In the genomic region with DNA sequence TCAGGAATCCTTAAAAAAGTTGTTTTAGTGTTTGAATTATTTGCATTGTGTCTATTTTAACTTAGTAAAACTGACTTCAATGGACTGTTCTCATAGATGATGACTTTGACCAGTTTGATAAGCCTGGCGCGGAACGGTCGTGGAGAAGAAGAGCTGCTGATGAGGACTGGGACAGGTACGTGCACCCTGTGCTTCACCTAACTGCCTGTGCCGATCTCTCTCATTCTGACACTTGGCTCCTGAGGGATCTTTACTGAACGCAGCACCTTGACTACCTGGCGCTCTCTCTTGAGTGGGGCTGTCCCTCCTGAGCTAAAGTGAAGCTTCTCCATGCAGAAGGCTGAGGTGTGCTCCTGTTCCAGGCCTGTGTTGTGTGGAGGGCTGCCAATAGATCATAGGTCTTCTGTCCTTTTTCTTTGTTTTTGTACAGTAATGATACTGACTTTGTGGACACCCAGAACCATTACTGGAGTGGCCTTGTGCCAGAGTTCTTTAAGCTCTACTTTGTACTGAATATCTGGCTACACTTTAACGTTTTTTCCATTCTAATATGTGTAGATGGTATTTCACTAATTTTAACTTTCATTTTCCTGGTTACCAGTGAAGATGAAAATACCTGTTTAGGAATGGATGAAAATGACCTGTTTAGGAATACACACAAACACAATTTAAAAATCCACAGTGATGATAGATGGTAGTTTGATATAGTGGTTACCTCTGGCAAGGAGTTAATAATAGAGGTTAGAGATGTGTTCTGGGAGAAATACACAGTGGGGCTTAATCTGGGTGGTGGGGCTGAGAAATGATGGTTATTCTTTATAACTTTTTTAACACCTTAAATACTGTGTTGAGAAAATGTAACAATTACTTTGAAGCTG, we compare ENCODE assay signal across 14 cellular contexts. TPM values are rescaled to one million over a fixed set of nuclear protein-coding genes. Genes with fewer than 3 reads are reported as not detected.
A peak's percentile ranks its signal among the peaks of the same experiment; 100 is the strongest.
DNase-seq lines count a peak whose midpoint lies in the region; ATAC-seq and TF ChIP-seq lines count a peak whose summit lies in the region.
"Had no signal": no experiment of that assay in that cellular context is flagged by ENCODE, and none has a peak within 500 bp of the region (broad histone marks: within the 10 kb centered on the region; RNA-seq: fewer than 3 reads in every experiment).

No MANE protein-coding gene starts in this region.

- no peaks in the 10 kb centered on the region for H3K9me3 Mint-ChIP-seq in CD14-positive monocyte
- no peaks in the 10 kb centered on the region for H3K9me3 Mint-ChIP-seq in H9
- H3K9me3 Mint-ChIP-seq in activated naive CD8-positive, alpha-beta T cell treated with anti-CD3 and anti-CD28 coated beads for 36 hours: no peaks in the 10 kb centered on the region
- H3K9me3 Mint-ChIP-seq: stimulated activated naive CD8-positive, alpha-beta T cell treated with anti-CD3 and anti-CD28 coated beads, Interleukin-15, amount 100 ng/mL, for 72 hours had no signal

- H3T11ph ChIP-seq in H9 (ENCODE audit: low read length): no peak overlapping the region

- H3K23me2 ChIP-seq in H9 (ENCODE audit: insufficient read length, low read depth, low read length, poor library complexity, severe bottlenecking): no peaks in the 10 kb centered on the region

- H2AFZ ChIP-seq in H9 (ENCODE audit: low read length) (no peak overlapping the region), mesenchymal stem cell (ENCODE audit: low read depth, low read length) (no peak overlapping the region)

- no peak for ATAC-seq in HG03354 (IDR thresholded peaks at IDR 0.05; ENCODE audit: poor library complexity, severe bottlenecking, unreplicated experiment)

- H2BK5ac ChIP-seq in H9 (ENCODE audit: insufficient read length, low read length): no peak overlapping the region
- no peak overlapping the region for H2BK5ac ChIP-seq in mesenchymal stem cell (ENCODE audit: low read depth, low read length, poor library complexity, severe bottlenecking)

- no peak overlapping the region for H2BK12ac ChIP-seq in H9 (ENCODE audit: insufficient read length, low read depth, low read length)
- H2BK12ac ChIP-seq in mesenchymal stem cell (ENCODE audit: low read length in 2 of 2): no peak overlapping the region

- no CpG with 5 or more reads among the region's 9 CpGs for WGBS in H9 (ENCODE audit: extremely low coverage, insufficient read length, low lambda C conversion rate)
- whole genome bisulfite sequencing in mesenchymal stem cell: 96% methylated on average over 8 of the region's 9 CpGs
- WGBS in prostate gland: 84% methylated on average over 9 of the region's 9 CpGs

- H2BK120ac ChIP-seq in H9 (ENCODE audit: low read depth, low read length, poor library complexity, severe bottlenecking) (no peak overlapping the region), mesenchymal stem cell (ENCODE audit: low read depth, low read length) (no peak overlapping the region)

- H3K4me2 ChIP-seq in H9 (ENCODE audit: insufficient read depth, insufficient read length, low read length) (no peak overlapping the region), mesenchymal stem cell (ENCODE audit: low read length, poor library complexity, severe bottlenecking) (no peak overlapping the region)
- H3K4me2 ChIP-seq: BLaER1, KMS-11 had no signal

- H3K4me3 Mint-ChIP-seq in CD14-positive monocyte (no peak overlapping the region), H9 (no peak overlapping the region)
- no peak overlapping the region for H3K4me3 Mint-ChIP-seq in activated naive CD8-positive, alpha-beta T cell treated with anti-CD3 and anti-CD28 coated beads for 36 hours
- H3K4me3 Mint-ChIP-seq: stimulated activated naive CD8-positive, alpha-beta T cell treated with anti-CD3 and anti-CD28 coated beads, Interleukin-15, amount 100 ng/mL, for 72 hours had no signal

- H3K9me3 ChIP-seq in H9 (ENCODE audit: control insufficient read depth, low read depth, low read length) (no peaks in the 10 kb centered on the region), mesenchymal stem cell (ENCODE audit: control insufficient read depth, low read length) (no peaks in the 10 kb centered on the region), prostate gland (no peaks in the 10 kb centered on the region)

- H3K18ac ChIP-seq in H9 (ENCODE audit: insufficient read length, low read depth, low read length) (no peak overlapping the region), mesenchymal stem cell (ENCODE audit: low read depth in 1 of 2, low read length in 2 of 2) (no peak overlapping the region)

- H3K14ac ChIP-seq in H9 (ENCODE audit: insufficient read depth, low read length): no peak overlapping the region; the same call in 1 of the 2 replicates
- H3K14ac ChIP-seq in mesenchymal stem cell (ENCODE audit: low read length in 2 of 2): no peak overlapping the region

- TF ChIP-seq CTCF in CD14-positive monocyte (IDR thresholded peaks at IDR 0.05) (no peak), H9 (conservative IDR thresholded peaks at IDR 0.05) (no peak), prostate gland (IDR thresholded peaks at IDR 0.05) (no peak)

- TF ChIP-seq POLR2A in prostate gland (IDR thresholded peaks at IDR 0.05): no peak

- H3K4ac ChIP-seq in H9 (ENCODE audit: low read depth, low read length) (no peak overlapping the region), mesenchymal stem cell (ENCODE audit: low read depth in 1 of 2, low read length in 2 of 2) (no peak overlapping the region)

- H3K79me2 ChIP-seq in H9 (ENCODE audit: insufficient read depth, low read length): peaks cover 37% of the 10 kb centered on the region; the same call in 1 of the 2 replicates

- H3K27ac Mint-ChIP-seq in CD14-positive monocyte (peak overlapping the region in 4 of 7 donors; percentile 2 to 70 (median 23)), H9 (peak overlapping the region in 2 of 3 experiments; percentile 13 to 35; a peak in 1 of 7 replicates)
- peak overlapping the region; percentile 43 for H3K27ac Mint-ChIP-seq in activated naive CD8-positive, alpha-beta T cell treated with anti-CD3 and anti-CD28 coated beads for 36 hours

- H3K4me3 ChIP-seq in mesenchymal stem cell (ENCODE audit: insufficient read depth in 1 of 2, low read depth in 1 of 2, low read length in 2 of 2): peak overlapping the region in 1 of 2 experiments; percentile 38
- H3K4me3 ChIP-seq in prostate gland: no peak overlapping the region
- H3K4me3 ChIP-seq: BLaER1 had no signal

- H3K4me1 ChIP-seq in H9 (ENCODE audit: insufficient read depth, low read length) (peaks cover 3% of the 10 kb centered on the region; the same call in 1 of the 2 replicates), mesenchymal stem cell (ENCODE audit: control insufficient read depth, insufficient read depth, low read depth, low read length) (peaks cover 15% of the 10 kb centered on the region), prostate gland (replicated peaks) (peaks cover under 1% of the 10 kb centered on the region)

- H4K8ac ChIP-seq in H9 (replicated peaks; ENCODE audit: insufficient read length, low read depth, low read length) (no peak overlapping the region), mesenchymal stem cell (ENCODE audit: low read length) (no peak overlapping the region)

- no peak overlapping the region for H3K27ac ChIP-seq in H9 (ENCODE audit: insufficient read length, low read depth, low read length)
- H3K27ac ChIP-seq in mesenchymal stem cell (ENCODE audit: low read length, poor library complexity, severe bottlenecking): peak overlapping the region; percentile 55
- no peak overlapping the region for H3K27ac ChIP-seq in prostate gland
- H3K27ac ChIP-seq: BLaER1, KMS-11 had no signal

- no peaks in the 10 kb centered on the region for H4K20me1 ChIP-seq in H9 (ENCODE audit: control insufficient read depth, insufficient read depth, insufficient read length)

- no peak overlapping the region for H2BK20ac ChIP-seq in H9 (ENCODE audit: low read depth, low read length, poor library complexity, severe bottlenecking)

- H3K23ac ChIP-seq in H9 (ENCODE audit: insufficient read length, low read depth, low read length): no peak overlapping the region
- H3K23ac ChIP-seq in mesenchymal stem cell (ENCODE audit: low read length in 2 of 2): no peak overlapping the region

- no peak overlapping the region for H4K5ac ChIP-seq in H9 (ENCODE audit: insufficient read length, low read depth, low read length)

- no peak overlapping the region for H3K56ac ChIP-seq in H9 (ENCODE audit: insufficient read length, low read depth, low read length)

- peaks cover 27% of the 10 kb centered on the region for H3K4me1 Mint-ChIP-seq in CD14-positive monocyte
- H3K4me1 Mint-ChIP-seq in H9: peaks cover 29 to 30% of the 10 kb centered on the region in 2 experiments
- peaks cover 73% of the 10 kb centered on the region for H3K4me1 Mint-ChIP-seq in activated naive CD8-positive, alpha-beta T cell treated with anti-CD3 and anti-CD28 coated beads for 36 hours

- H4K91ac ChIP-seq in H9 (ENCODE audit: insufficient read length, low read depth, low read length): no peak overlapping the region
- no peak overlapping the region for H4K91ac ChIP-seq in mesenchymal stem cell (ENCODE audit: low read length)

- peaks cover 34 to 45% of the 10 kb centered on the region in 2 donors for H3K36me3 Mint-ChIP-seq in CD14-positive monocyte
- H3K36me3 Mint-ChIP-seq in H9 (ENCODE audit: insufficient read depth in 1 of 3, low read depth in 3 of 3): peaks cover 5 to 14% (median 13%) of the 10 kb centered on the region in 3 experiments; a peak in 6 of 7 replicates
- peaks cover 21% of the 10 kb centered on the region for H3K36me3 Mint-ChIP-seq in activated naive CD8-positive, alpha-beta T cell treated with anti-CD3 and anti-CD28 coated beads for 36 hours

- H3K36me3 ChIP-seq in mesenchymal stem cell (ENCODE audit: control insufficient read depth in 1 of 2, insufficient read depth in 2 of 2, low read depth in 1 of 2, low read length in 2 of 2) (peaks cover 11 to 14% of the 10 kb centered on the region in 2 experiments), prostate gland (no peaks in the 10 kb centered on the region)

- H3K9ac ChIP-seq in H9 (ENCODE audit: extremely low read depth, insufficient read length, low read length) (no peak overlapping the region), mesenchymal stem cell (ENCODE audit: low read length) (peak overlapping the region; percentile 46)
- H3K9ac ChIP-seq: BLaER1, KMS-11 had no signal

- intact Hi-C loops in CD14-positive monocyte (cut with micrococcal nuclease) (no loop called here), prostate gland (cut with DNase I) (no loop called here)

- H3K27me3 ChIP-seq in H9 (ENCODE audit: insufficient read depth, low read length) (no peaks in the 10 kb centered on the region), mesenchymal stem cell (ENCODE audit: control insufficient read depth in 1 of 2, insufficient read depth in 1 of 2, low read length in 2 of 2) (no peaks in the 10 kb centered on the region), prostate gland (replicated peaks; ENCODE audit: insufficient read depth) (no peaks in the 10 kb centered on the region)
- H3K27me3 ChIP-seq: BLaER1 had no signal

- H3K27me3 Mint-ChIP-seq in CD14-positive monocyte (ENCODE audit: low read depth in 3 of 3) (no peaks in the 10 kb centered on the region), H9 (ENCODE audit: low read depth) (no peaks in the 10 kb centered on the region)
- no peaks in the 10 kb centered on the region for H3K27me3 Mint-ChIP-seq in activated naive CD8-positive, alpha-beta T cell treated with anti-CD3 and anti-CD28 coated beads for 36 hours
- H3K27me3 Mint-ChIP-seq: stimulated activated naive CD8-positive, alpha-beta T cell treated with anti-CD3 and anti-CD28 coated beads, Interleukin-15, amount 100 ng/mL, for 72 hours had no signal

- DNase-seq in CD14-positive monocyte (ENCODE audit: low spot score) (no peak), H9 (no peak), mesenchymal stem cell (no peak), NCI-H774 (lab: John Stamatoyannopoulos, UW) (no peak), prostate gland (ENCODE audit: low spot score) (no peak)
- no peak for DNase-seq in activated naive CD8-positive, alpha-beta T cell treated with anti-CD3 and anti-CD28 coated beads for 36 hours
- no peak for DNase-seq in stimulated activated CD4-positive, alpha-beta T cell treated with anti-CD3 and anti-CD28 coated beads, Interleukin-4, amount 100 ng/mL, for 1 hour
- DNase-seq: effector CD8-positive, alpha-beta T cell; NCI-H1694; stimulated activated CD4-positive, alpha-beta T cell treated with anti-CD3 and anti-CD28 coated beads, Interleukin-4, amount 100 ng/mL, for 4 hours; stimulated activated naive CD8-positive, alpha-beta T cell treated with anti-CD3 and anti-CD28 coated beads, Interleukin-15, amount 100 ng/mL, for 72 hours had no signal

- H3K79me1 ChIP-seq in H9 (ENCODE audit: insufficient read depth, low read depth, low read length, poor library complexity, severe bottlenecking) (peaks cover 12% of the 10 kb centered on the region), mesenchymal stem cell (replicated peaks; ENCODE audit: low read length, poor library complexity, severe bottlenecking) (no peaks in the 10 kb centered on the region)

- no peak overlapping the region for H2AK5ac ChIP-seq in H9 (ENCODE audit: insufficient read length, low read length)
- peak overlapping the region; percentile 43 for H2AK5ac ChIP-seq in mesenchymal stem cell (ENCODE audit: low read length, severe bottlenecking)

- H2BK15ac ChIP-seq in H9 (ENCODE audit: low read depth, low read length) (no peak overlapping the region), mesenchymal stem cell (ENCODE audit: low read depth, poor library complexity, severe bottlenecking) (no peak overlapping the region)

RNA-seq across cellular contexts. Expression of gene RBM33, which starts 20.9 kb away (rescaled TPM):
- 10 to 100 TPM; 15.0 to 22.2 TPM for polyA plus RNA-seq in CD14-positive monocyte
- 65.5 and 71.3 TPM in 2 replicates for total RNA-seq in H9 (2021)
- total RNA-seq in activated naive CD8-positive, alpha-beta T cell treated with anti-CD3 and anti-CD28 coated beads for 36 hours: 10 to 100 TPM; 69.8 to 74.6 TPM
- 22.3 TPM for polyA plus RNA-seq in mesenchymal stem cell (2013, experiment 1 of 2)
- polyA plus RNA-seq in mesenchymal stem cell (2013, experiment 2 of 2): 20.3 TPM
- 10 to 100 TPM; 33.2 to 82.9 TPM for total RNA-seq in prostate gland
